Comparison of ENCODE assay signal across 22 cellular contexts in genomic region chr1:25034736-25035522, GRCh38.
DNase-seq lines count a peak whose midpoint lies in the region; ATAC-seq, FAIRE-seq and TF ChIP-seq lines count a peak whose summit lies in the region.
"Had no signal": no experiment of that assay in that cellular context is flagged by ENCODE, and none has a peak within 500 bp of the region (broad histone marks: within the 10 kb centered on the region; RNA-seq: fewer than 3 reads in every experiment).

No MANE protein-coding gene starts in this region.

- no peak overlapping the region for H3K4me3 Mint-ChIP-seq in CD4-positive, alpha-beta T cell
- H3K4me3 Mint-ChIP-seq in activated naive CD8-positive, alpha-beta T cell treated with anti-CD3 and anti-CD28 coated beads for 36 hours: no peak overlapping the region

- H3K36me3 Mint-ChIP-seq in CD4-positive, alpha-beta T cell (ENCODE audit: low read depth): no peaks in the 10 kb centered on the region
- H3K36me3 Mint-ChIP-seq in activated naive CD8-positive, alpha-beta T cell treated with anti-CD3 and anti-CD28 coated beads for 36 hours: peaks cover 10% of the 10 kb centered on the region

- H3K4me1 ChIP-seq in small intestine (ENCODE audit: control insufficient read depth in 2 of 2, insufficient read depth in 1 of 2, low read depth in 1 of 2, low read length in 1 of 2): no peaks in the 10 kb centered on the region
- H3K4me1 ChIP-seq: tibial artery had no signal

- H3K9me3 Mint-ChIP-seq in CD4-positive, alpha-beta T cell: no peaks in the 10 kb centered on the region
- H3K9me3 Mint-ChIP-seq in activated naive CD8-positive, alpha-beta T cell treated with anti-CD3 and anti-CD28 coated beads for 36 hours: peaks cover 4% of the 10 kb centered on the region

- POLR2A ChIA-PET in CD4-positive, alpha-beta T cell (lab: Charles Lee): interaction anchor here (2.6 to 7.5 kb wide), 4 partner anchors 12 to 106 kb away, joined by 29 to 100 read pairs (median 30); partner anchors contain the start of gene RUNX3

- H3K4me3 ChIP-seq in GM12875 (ENCODE audit: low read depth, low read length) (peak overlapping the region; percentile 58), small intestine (ENCODE audit: low read depth in 1 of 2, low read length in 2 of 2) (no peak overlapping the region)
- H3K4me3 ChIP-seq: esophagus muscularis mucosa, sigmoid colon, tibial artery had no signal

- H3K27me3 Mint-ChIP-seq in CD4-positive, alpha-beta T cell: no peaks in the 10 kb centered on the region
- H3K27me3 Mint-ChIP-seq in activated naive CD8-positive, alpha-beta T cell treated with anti-CD3 and anti-CD28 coated beads for 36 hours: no peaks in the 10 kb centered on the region

- H3K9me3 ChIP-seq in CD4-positive, alpha-beta T cell (ENCODE audit: control insufficient read depth, low read length): no peaks in the 10 kb centered on the region
- H3K9me3 ChIP-seq in small intestine (ENCODE audit: control insufficient read depth, low read depth): no peaks in the 10 kb centered on the region
- H3K9me3 ChIP-seq: esophagus muscularis mucosa, sigmoid colon, tibial artery had no signal

- H3K27ac ChIP-seq in CD4-positive, alpha-beta T cell (ENCODE audit: low read depth, low read length): no peak overlapping the region
- H3K27ac ChIP-seq in small intestine (ENCODE audit: low read depth in 1 of 2, low read length in 1 of 2): peak overlapping the region; percentile 64 to 69
- H3K27ac ChIP-seq: esophagus muscularis mucosa, KMS-11, RWPE1, sigmoid colon, tibial artery had no signal

- H3K4me1 Mint-ChIP-seq in CD4-positive, alpha-beta T cell (ENCODE audit: low read depth): peaks cover 55% of the 10 kb centered on the region
- H3K4me1 Mint-ChIP-seq in activated naive CD8-positive, alpha-beta T cell treated with anti-CD3 and anti-CD28 coated beads for 36 hours: peaks cover 68% of the 10 kb centered on the region

- TF ChIP-seq CTCF in CD4-positive, alpha-beta T cell (IDR thresholded peaks at IDR 0.05): no peak
- TF ChIP-seq CTCF in GM12875 (IDR thresholded peaks at IDR 0.05; ENCODE audit: borderline replicate concordance, insufficient read depth, low read depth, low read length) (no peak), D721Med (IDR thresholded peaks at IDR 0.05; ENCODE audit: insufficient read depth, missing control alignments) (no peak)

- no peak for ATAC-seq in CD4-positive, alpha-beta T cell (ENCODE audit: poor library complexity)
- ATAC-seq in GM21526 (IDR thresholded peaks at IDR 0.05; ENCODE audit: low FRiP score, unreplicated experiment): no peak

- no peak for DNase-seq in CD4-positive, alpha-beta T cell
- DNase-seq in activated naive CD8-positive, alpha-beta T cell treated with anti-CD3 and anti-CD28 coated beads for 36 hours: no peak
- no peak for DNase-seq in small intestine
- DNase-seq in activated CD4-positive, CD25-positive, alpha-beta regulatory T cell treated with anti-CD3 and anti-CD28 coated beads, Interleukin-2, amount 50 U/mL, for 72 hours: no peak
- DNase-seq in frontal cortex (ENCODE audit: low spot score in 2 of 2): no peak
- DNase-seq in D721Med (ENCODE audit: insufficient read length, low spot score): no peak
- DNase-seq: activated naive CD4-positive, alpha-beta T cell treated with anti-CD3 and anti-CD28 coated beads, Interleukin-2, amount 50 U/mL, for 16 hours; AML-193; brain microvascular endothelial cell; DMS53; glutamatergic neuron; mesenchymal stem cell; NCI-H1417 treated with DMSO at 0.1 percent for 48 hours; NCI-H226; NK-92 treated with Interleukin-12 subunit alpha and Interleukin-12 subunit beta, amount 100 ng/mL, for 24 hours; sigmoid colon; tibial artery had no signal

- 84 to 86% (median 84%) methylated on average over 14 of the region's 14 CpGs for WGBS in small intestine, 3 donors

- intact Hi-C loops in CD4-positive, alpha-beta T cell (cut with DNase I, micrococcal nuclease): loop anchor here in 1 of 2 experiments (5.0 kb wide), 1 partner anchor 43 kb away; no protein-coding TSS in a partner anchor

- no peaks in the 10 kb centered on the region for H3K27me3 ChIP-seq in CD4-positive, alpha-beta T cell (ENCODE audit: control insufficient read depth, insufficient read depth, low read length)
- no peaks in the 10 kb centered on the region for H3K27me3 ChIP-seq in small intestine (ENCODE audit: control insufficient read depth in 2 of 2, insufficient read depth in 2 of 2, low read length in 2 of 2)
- H3K27me3 ChIP-seq: brain microvascular endothelial cell, sigmoid colon had no signal

- H3K36me3 ChIP-seq in small intestine (ENCODE audit: control insufficient read depth in 2 of 2, insufficient read depth in 2 of 2, low read length in 2 of 2): no peaks in the 10 kb centered on the region
- H3K36me3 ChIP-seq: brain microvascular endothelial cell, esophagus muscularis mucosa, sigmoid colon, tibial artery had no signal

- FAIRE-seq in small intestine (lab: Jason Lieb, UNC): no peak
- no peak for FAIRE-seq in frontal cortex (lab: Jason Lieb, UNC)
- FAIRE-seq in D721Med (lab: Jason Lieb, UNC): no peak

- CTCF ChIA-PET in CD4-positive, alpha-beta T cell (lab: Charles Lee): interaction anchor here (0.9 to 3.1 kb wide), 2 partner anchors 71 to 103 kb away, joined by 3 to 31 read pairs; no protein-coding TSS in a partner anchor

- H3K27ac Mint-ChIP-seq in CD4-positive, alpha-beta T cell: peak overlapping the region; percentile 84
- H3K27ac Mint-ChIP-seq in activated naive CD8-positive, alpha-beta T cell treated with anti-CD3 and anti-CD28 coated beads for 36 hours: peak overlapping the region; percentile 96
